Comparison of ENCODE assay signal across 9 cellular contexts in genomic region chr16:12971216-12971615, GRCh38.
DNase-seq lines count a peak whose midpoint lies in the region; ATAC-seq and TF ChIP-seq lines count a peak whose summit lies in the region.
"Had no signal": no experiment of that assay in that cellular context is flagged by ENCODE, and none has a peak within 500 bp of the region (broad histone marks: within the 10 kb centered on the region; RNA-seq: fewer than 3 reads in every experiment).

No MANE protein-coding gene starts in this region.

- no peak overlapping the region for H2AFZ ChIP-seq in PC-3 (ENCODE audit: low read length)

- no peaks in the 10 kb centered on the region for H3K9me2 ChIP-seq in PC-3 (replicated peaks; ENCODE audit: low read length)

- no peak overlapping the region; the same call in 1 of the 2 replicates for H3K4me2 ChIP-seq in PC-3 (ENCODE audit: low read length)

- BruUV-seq in A673 (replicated peaks; lab: Mats Ljungman, UMichigan), result no TSS peak
- BruUV-seq in PC-3 (replicated peaks; lab: Mats Ljungman, UMichigan), result no TSS peak

- no peaks in the 10 kb centered on the region for H3K36me3 Mint-ChIP-seq in glutamatergic neuron (ENCODE audit: unreplicated experiment)
- no peaks in the 10 kb centered on the region for H3K36me3 Mint-ChIP-seq in activated naive CD8-positive, alpha-beta T cell treated with anti-CD3 and anti-CD28 coated beads for 36 hours
- H3K36me3 Mint-ChIP-seq in stimulated activated naive B cell treated with anti-CD40 and anti-IgM and Interleukin-4, amounts not matched to agents 10 μg/mL and 1 μg/mL and 100 μg/mL, for 72 hours, result no peaks in the 10 kb centered on the region
- H3K36me3 Mint-ChIP-seq: CD4-positive, CD25-positive, alpha-beta regulatory T cell had no signal

- peaks cover 7% of the 10 kb centered on the region for H3K9me3 ChIP-seq in A673 (ENCODE audit: low read depth, low read length, poor library complexity, severe bottlenecking)
- no peaks in the 10 kb centered on the region for H3K9me3 ChIP-seq in PC-3 (ENCODE audit: low read length)

- peaks cover 4% of the 10 kb centered on the region for H3K9me3 Mint-ChIP-seq in glutamatergic neuron (ENCODE audit: unreplicated experiment)
- H3K9me3 Mint-ChIP-seq in activated naive CD8-positive, alpha-beta T cell treated with anti-CD3 and anti-CD28 coated beads for 36 hours, result no peaks in the 10 kb centered on the region
- H3K9me3 Mint-ChIP-seq in stimulated activated naive B cell treated with anti-CD40 and anti-IgM and Interleukin-4, amounts not matched to agents 10 μg/mL and 1 μg/mL and 100 μg/mL, for 72 hours, result peaks cover 0 to 2% of the 10 kb centered on the region in 2 donors
- H3K9me3 Mint-ChIP-seq: CD4-positive, CD25-positive, alpha-beta regulatory T cell had no signal

- H3K27me3 ChIP-seq in A673 (replicated peaks; ENCODE audit: insufficient read depth, low read depth, low read length, poor library complexity) (no peaks in the 10 kb centered on the region), PC-3 (ENCODE audit: low read length) (no peaks in the 10 kb centered on the region)

- TF ChIP-seq CTCF in A673 (conservative IDR thresholded peaks at IDR 0.05; ENCODE audit: low read depth, low read length) (no peak), PC-3 (conservative IDR thresholded peaks at IDR 0.05; ENCODE audit: low read depth, low read length) (no peak), glutamatergic neuron (IDR thresholded peaks at IDR 0.05; ENCODE audit: partially characterized antibody, unreplicated experiment) (no peak)

- peaks cover 5% of the 10 kb centered on the region for H3K4me1 Mint-ChIP-seq in glutamatergic neuron (ENCODE audit: low read depth, unreplicated experiment)
- no peaks in the 10 kb centered on the region for H3K4me1 Mint-ChIP-seq in activated naive CD8-positive, alpha-beta T cell treated with anti-CD3 and anti-CD28 coated beads for 36 hours
- H3K4me1 Mint-ChIP-seq in stimulated activated naive B cell treated with anti-CD40 and anti-IgM and Interleukin-4, amounts not matched to agents 10 μg/mL and 1 μg/mL and 100 μg/mL, for 72 hours, result no peaks in the 10 kb centered on the region
- H3K4me1 Mint-ChIP-seq: CD4-positive, CD25-positive, alpha-beta regulatory T cell had no signal

- POLR2A ChIA-PET in A673 (lab: Charles Lee; ENCODE audit: low non-redundant PET) (no interaction called here), PC-3 (lab: Charles Lee; ENCODE audit: unreplicated experiment) (no interaction called here)

- H3K27ac Mint-ChIP-seq in glutamatergic neuron (ENCODE audit: unreplicated experiment), result peak overlapping the region; percentile 35
- H3K27ac Mint-ChIP-seq in activated naive CD8-positive, alpha-beta T cell treated with anti-CD3 and anti-CD28 coated beads for 36 hours, result no peak overlapping the region
- H3K27ac Mint-ChIP-seq in stimulated activated naive B cell treated with anti-CD40 and anti-IgM and Interleukin-4, amounts not matched to agents 10 μg/mL and 1 μg/mL and 100 μg/mL, for 72 hours, result no peak overlapping the region
- H3K27ac Mint-ChIP-seq: CD4-positive, CD25-positive, alpha-beta regulatory T cell had no signal

- intact Hi-C loops in A673 (cut with micrococcal nuclease; ENCODE audit: unreplicated experiment), result no loop called here
- intact Hi-C loops in PC-3 (cut with micrococcal nuclease), result no loop called here

- H3K36me3 ChIP-seq in A673 (ENCODE audit: insufficient read depth, low read length, poor library complexity, severe bottlenecking) (no peaks in the 10 kb centered on the region), PC-3 (ENCODE audit: low read depth, low read length) (no peaks in the 10 kb centered on the region)

- no peak overlapping the region for H3K4me3 ChIP-seq in A673 (ENCODE audit: low read depth, low read length, poor library complexity, severe bottlenecking)
- H3K4me3 ChIP-seq in PC-3 (ENCODE audit: low read length), result no peak overlapping the region

- no peaks in the 10 kb centered on the region for H3F3A ChIP-seq in PC-3 (ENCODE audit: low read length, unreplicated experiment)

- H4K20me1 ChIP-seq in PC-3 (ENCODE audit: low read length), result no peaks in the 10 kb centered on the region

- H3K27me3 Mint-ChIP-seq in glutamatergic neuron (ENCODE audit: unreplicated experiment), result peaks cover 2% of the 10 kb centered on the region
- peaks cover 3% of the 10 kb centered on the region for H3K27me3 Mint-ChIP-seq in activated naive CD8-positive, alpha-beta T cell treated with anti-CD3 and anti-CD28 coated beads for 36 hours
- H3K27me3 Mint-ChIP-seq in stimulated activated naive B cell treated with anti-CD40 and anti-IgM and Interleukin-4, amounts not matched to agents 10 μg/mL and 1 μg/mL and 100 μg/mL, for 72 hours, result peaks cover 0 to 5% of the 10 kb centered on the region in 2 donors
- H3K27me3 Mint-ChIP-seq: CD4-positive, CD25-positive, alpha-beta regulatory T cell had no signal

- H3K27ac ChIP-seq in A673 (ENCODE audit: low read depth, low read length, poor library complexity, severe bottlenecking) (no peak overlapping the region), PC-3 (ENCODE audit: low read length) (no peak overlapping the region)

- DNase-seq in A673 (ENCODE audit: low spot score), result peak; percentile 10
- peak; percentile 0 to 2 for DNase-seq in Kasumi-1 (lab: John Stamatoyannopoulos, UW)
- peak; percentile 45 for DNase-seq in PC-3
- DNase-seq in glutamatergic neuron, result peak; percentile 41
- no peak for DNase-seq in NCI-H526 treated with DMSO at 0.1 percent for 48 hours (lab: John Stamatoyannopoulos, UW)
- no peak for DNase-seq in activated naive CD8-positive, alpha-beta T cell treated with anti-CD3 and anti-CD28 coated beads for 36 hours
- no peak for DNase-seq in stimulated activated naive B cell treated with anti-CD40 and anti-IgM and Interleukin-4, amounts not matched to agents 10 μg/mL and 1 μg/mL and 100 μg/mL, for 72 hours
- DNase-seq in activated CD8-positive, alpha-beta memory T cell treated with anti-CD3 and anti-CD28 coated beads, Interleukin-2, amount 50 U/mL, for 48 hours, result no peak
- DNase-seq: CD4-positive, CD25-positive, alpha-beta regulatory T cell had no signal

- no peak for ATAC-seq in PC-3
- ATAC-seq in stimulated activated naive B cell treated with anti-CD40 and anti-IgM and Interleukin-4, amounts not matched to agents 10 μg/mL and 1 μg/mL and 100 μg/mL, for 72 hours (replicated peaks), result no peak

- CTCF ChIA-PET in A673 (lab: Charles Lee) (no interaction called here), PC-3 (lab: Charles Lee) (no interaction called here)

- H3K4me3 Mint-ChIP-seq in glutamatergic neuron (ENCODE audit: unreplicated experiment), result no peak overlapping the region
- no peak overlapping the region for H3K4me3 Mint-ChIP-seq in activated naive CD8-positive, alpha-beta T cell treated with anti-CD3 and anti-CD28 coated beads for 36 hours
- H3K4me3 Mint-ChIP-seq in stimulated activated naive B cell treated with anti-CD40 and anti-IgM and Interleukin-4, amounts not matched to agents 10 μg/mL and 1 μg/mL and 100 μg/mL, for 72 hours, result no peak overlapping the region
- H3K4me3 Mint-ChIP-seq: CD4-positive, CD25-positive, alpha-beta regulatory T cell had no signal

- H3K4me1 ChIP-seq in A673 (ENCODE audit: insufficient read depth, low read length, poor library complexity, severe bottlenecking) (no peaks in the 10 kb centered on the region), PC-3 (ENCODE audit: insufficient read depth, low read length) (peaks cover 4% of the 10 kb centered on the region; the same call in 1 of the 2 replicates)

- H3K9ac ChIP-seq in PC-3 (ENCODE audit: low read length), result no peak overlapping the region

- no peaks in the 10 kb centered on the region for H3K79me2 ChIP-seq in PC-3 (ENCODE audit: low read length)

Comparison
In these comparisons a context has a peak if more than half of its experiments do, and no peak if none do; other contexts are left out.
1. DNase-seq: peak in A673 (single experiment), Kasumi-1 (2 of 2), PC-3 (single experiment) and glutamatergic neuron (single experiment); none in NCI-H526 treated with DMSO at 0.1 percent for 48 hours (single experiment), activated naive CD8-positive, alpha-beta T cell treated with anti-CD3 and anti-CD28 coated beads for 36 hours (single experiment), stimulated activated naive B cell treated with anti-CD40 and anti-IgM and Interleukin-4, amounts not matched to agents 10 μg/mL and 1 μg/mL and 100 μg/mL, for 72 hours (single experiment) and activated CD8-positive, alpha-beta memory T cell treated with anti-CD3 and anti-CD28 coated beads, Interleukin-2, amount 50 U/mL, for 48 hours (single experiment).